12 cellular contexts compared by ENCODE assay signal in the genomic region with DNA sequence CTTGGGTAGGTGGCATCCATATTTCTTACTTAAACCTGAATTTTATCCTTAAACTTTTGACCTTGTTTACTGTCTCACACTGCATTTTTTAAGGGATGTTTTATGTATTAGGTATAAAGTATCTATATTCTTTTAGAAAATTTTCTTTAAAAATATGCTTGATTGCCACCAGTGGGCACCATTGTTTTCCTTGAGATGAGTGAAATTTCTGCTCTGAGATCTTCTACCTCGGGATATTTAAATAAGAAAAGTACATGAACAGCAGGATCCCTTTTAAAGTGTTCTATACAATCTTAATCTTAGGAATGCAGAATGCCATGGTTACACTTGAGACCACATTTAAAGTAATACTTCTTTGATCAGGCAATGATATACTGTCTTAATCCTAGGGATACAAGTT.
DNase-seq lines count a peak whose midpoint lies in the region; ATAC-seq and TF ChIP-seq lines count a peak whose summit lies in the region.
"Had no signal": no experiment of that assay in that cellular context is flagged by ENCODE, and none has a peak within 500 bp of the region (broad histone marks: within the 10 kb centered on the region; RNA-seq: fewer than 3 reads in every experiment).

No MANE protein-coding gene starts in this region.

- H3K27me3 Mint-ChIP-seq in natural killer cell (ENCODE audit: low read depth in 2 of 2), result no peaks in the 10 kb centered on the region
- H3K27me3 Mint-ChIP-seq: activated B cell treated with CpG ODN at 0.5 μM for 24 hours; stimulated activated naive CD8-positive, alpha-beta T cell treated with anti-CD3 and anti-CD28 coated beads, Interleukin-15, Interleukin-2, amounts not matched to agents 100 ng/mL and 50 ng/mL, for 24 hours had no signal

- H3K36me3 ChIP-seq in mammary epithelial cell (ENCODE audit: insufficient read depth, low read length) (peaks cover 22% of the 10 kb centered on the region), mesenchymal stem cell (ENCODE audit: control insufficient read depth in 1 of 2, insufficient read depth in 2 of 2, low read depth in 1 of 2, low read length in 2 of 2) (peaks cover 10 to 62% of the 10 kb centered on the region in 2 experiments)

- no peak overlapping the region for H3K27ac Mint-ChIP-seq in natural killer cell
- H3K27ac Mint-ChIP-seq: activated B cell treated with CpG ODN at 0.5 μM for 24 hours; stimulated activated naive CD8-positive, alpha-beta T cell treated with anti-CD3 and anti-CD28 coated beads, Interleukin-15, Interleukin-2, amounts not matched to agents 100 ng/mL and 50 ng/mL, for 24 hours had no signal

- H2AK5ac ChIP-seq in mesenchymal stem cell (ENCODE audit: low read length, severe bottlenecking), result no peak overlapping the region

- no peak overlapping the region for H2BK15ac ChIP-seq in mesenchymal stem cell (ENCODE audit: low read depth, poor library complexity, severe bottlenecking)

- no peak for ATAC-seq in natural killer cell

- no peak overlapping the region for H2AFZ ChIP-seq in mammary epithelial cell (ENCODE audit: low read depth, low read length)
- no peak overlapping the region for H2AFZ ChIP-seq in mesenchymal stem cell (ENCODE audit: low read depth, low read length)

- peaks cover 12% of the 10 kb centered on the region for H3K36me3 Mint-ChIP-seq in natural killer cell

- H4K20me1 ChIP-seq in mammary epithelial cell (ENCODE audit: insufficient read depth, low read length), result no peaks in the 10 kb centered on the region

- intact Hi-C loops in mammary epithelial cell (cut with micrococcal nuclease) (loop anchor here (2.0 kb wide), 2 partner anchors 86 to 144 kb away; a partner anchor contains a TSS), natural killer cell (cut with micrococcal nuclease) (no loop called here)

- CTCF ChIA-PET in mammary epithelial cell (lab: Charles Lee; ENCODE audit: low non-redundant PET), result no interaction called here

- H3K14ac ChIP-seq in mesenchymal stem cell (ENCODE audit: low read length in 2 of 2), result no peak overlapping the region

- H3K4me1 Mint-ChIP-seq in natural killer cell, result no peaks in the 10 kb centered on the region
- H3K4me1 Mint-ChIP-seq: activated B cell treated with CpG ODN at 0.5 μM for 24 hours had no signal

- H3K79me2 ChIP-seq in mammary epithelial cell (ENCODE audit: insufficient read depth, low read length), result no peaks in the 10 kb centered on the region

- H3K27ac ChIP-seq in mammary epithelial cell (ENCODE audit: insufficient read depth, low read depth, low read length) (no peak overlapping the region), mesenchymal stem cell (ENCODE audit: low read length, poor library complexity, severe bottlenecking) (no peak overlapping the region), coronary artery (no peak overlapping the region)

- H3K23ac ChIP-seq in mesenchymal stem cell (ENCODE audit: low read length in 2 of 2), result no peak overlapping the region

- no peaks in the 10 kb centered on the region for H3K27me3 ChIP-seq in mammary epithelial cell (ENCODE audit: insufficient read depth, low read length)
- no peaks in the 10 kb centered on the region for H3K27me3 ChIP-seq in mesenchymal stem cell (ENCODE audit: control insufficient read depth in 1 of 2, insufficient read depth in 1 of 2, low read length in 2 of 2)

- H3K9ac ChIP-seq in mammary epithelial cell (ENCODE audit: insufficient read depth, low read length), result no peak overlapping the region
- no peak overlapping the region for H3K9ac ChIP-seq in mesenchymal stem cell (ENCODE audit: low read length)

- H3K9me3 ChIP-seq in mammary epithelial cell (replicated peaks; ENCODE audit: insufficient read depth, low read length) (no peaks in the 10 kb centered on the region), mesenchymal stem cell (ENCODE audit: control insufficient read depth, low read length) (no peaks in the 10 kb centered on the region)

- H4K8ac ChIP-seq in mesenchymal stem cell (ENCODE audit: low read length), result no peak overlapping the region

- DNase-seq in AML-193 (lab: John Stamatoyannopoulos, UW), result peak; percentile 12 to 16
- no peak for DNase-seq in LNCaP clone FGC (ENCODE audit: low read depth)
- no peak for DNase-seq in mammary epithelial cell
- DNase-seq in mesenchymal stem cell, result peak; percentile 37
- no peak for DNase-seq in natural killer cell
- DNase-seq in D341Med (ENCODE audit: low spot score), result no peak
- no peak for DNase-seq in coronary artery (ENCODE audit: low spot score)
- no peak for DNase-seq in activated CD4-positive, CD25-positive, alpha-beta regulatory T cell (lab: John Stamatoyannopoulos, UW)
- DNase-seq: activated B cell treated with CpG ODN at 0.5 μM for 24 hours, NCI-H2081, occipital lobe had no signal

- H3K9me3 Mint-ChIP-seq in natural killer cell, result no peaks in the 10 kb centered on the region
- H3K9me3 Mint-ChIP-seq: activated B cell treated with CpG ODN at 0.5 μM for 24 hours; stimulated activated naive CD8-positive, alpha-beta T cell treated with anti-CD3 and anti-CD28 coated beads, Interleukin-15, Interleukin-2, amounts not matched to agents 100 ng/mL and 50 ng/mL, for 24 hours had no signal

- dilution Hi-C loops in mammary epithelial cell (cut with HindIII; ENCODE audit: low sequenced_read_pairs), result no loop called here

- H3K4ac ChIP-seq in mesenchymal stem cell (ENCODE audit: low read depth in 1 of 2, low read length in 2 of 2), result no peak overlapping the region

- no peak overlapping the region for H4K91ac ChIP-seq in mesenchymal stem cell (ENCODE audit: low read length)

- H3K4me3 Mint-ChIP-seq in natural killer cell, result no peak overlapping the region
- H3K4me3 Mint-ChIP-seq: activated B cell treated with CpG ODN at 0.5 μM for 24 hours; stimulated activated naive CD8-positive, alpha-beta T cell treated with anti-CD3 and anti-CD28 coated beads, Interleukin-15, Interleukin-2, amounts not matched to agents 100 ng/mL and 50 ng/mL, for 24 hours had no signal

- TF ChIP-seq CTCF in LNCaP clone FGC (IDR thresholded peaks at IDR 0.05; ENCODE audit: control insufficient read depth, extremely low read depth, insufficient read depth) (peak; percentile 46), mammary epithelial cell (conservative IDR thresholded peaks at IDR 0.05 in 1 of 2, IDR thresholded peaks at IDR 0.05 in 1 of 2; ENCODE audit: extremely low read depth in 1 of 2, insufficient read depth in 1 of 2, low read depth in 1 of 2, low read length in 2 of 2) (peak; percentile 27 to 29), natural killer cell (IDR thresholded peaks at IDR 0.05) (no peak), coronary artery (IDR thresholded peaks at IDR 0.05) (no peak)

- no peak overlapping the region for H2BK120ac ChIP-seq in mesenchymal stem cell (ENCODE audit: low read depth, low read length)

- no peak overlapping the region for H3K4me3 ChIP-seq in LNCaP clone FGC (ENCODE audit: low read depth, low read length)
- H3K4me3 ChIP-seq in mammary epithelial cell (replicated peaks in 1 of 3; ENCODE audit: insufficient read depth in 1 of 3, low read depth in 2 of 3, low read length in 3 of 3), result no peak overlapping the region
- H3K4me3 ChIP-seq in mesenchymal stem cell (ENCODE audit: insufficient read depth in 1 of 2, low read depth in 1 of 2, low read length in 2 of 2), result no peak overlapping the region
- no peak overlapping the region for H3K4me3 ChIP-seq in coronary artery

- peaks cover 7% of the 10 kb centered on the region for H3K79me1 ChIP-seq in mesenchymal stem cell (replicated peaks; ENCODE audit: low read length, poor library complexity, severe bottlenecking)

- no TSS peak for BruUV-seq in mammary epithelial cell (replicated peaks; lab: Mats Ljungman, UMichigan)

- H3K4me1 ChIP-seq in mammary epithelial cell (ENCODE audit: insufficient read depth, low read length) (no peaks in the 10 kb centered on the region), mesenchymal stem cell (ENCODE audit: control insufficient read depth, insufficient read depth, low read depth, low read length) (no peaks in the 10 kb centered on the region)

- H3K4me2 ChIP-seq in mammary epithelial cell (ENCODE audit: insufficient read depth, low read depth, low read length) (no peak overlapping the region), mesenchymal stem cell (ENCODE audit: low read length, poor library complexity, severe bottlenecking) (no peak overlapping the region)

- 33% methylated on average over 1 of the region's 1 CpG for WGBS in mammary epithelial cell (ENCODE audit: low coverage, missing lambda C conversion rate)
- 80% methylated on average over 1 of the region's 1 CpG for WGBS in mesenchymal stem cell

- H3K18ac ChIP-seq in mesenchymal stem cell (ENCODE audit: low read depth in 1 of 2, low read length in 2 of 2), result no peak overlapping the region

- in situ Hi-C loops in mammary epithelial cell (cut with MboI; ENCODE audit: low sequenced_read_pairs in 2 of 2), result loop anchor here in 1 of 2 donors (25.0 kb wide), 1 partner anchor 203 kb away; no protein-coding TSS in a partner anchor

- H2BK5ac ChIP-seq in mesenchymal stem cell (ENCODE audit: low read depth, low read length, poor library complexity, severe bottlenecking), result no peak overlapping the region

- H2BK12ac ChIP-seq in mesenchymal stem cell (ENCODE audit: low read length in 2 of 2), result no peak overlapping the region

Comparison
In these comparisons a context has a peak if more than half of its experiments do, and no peak if none do; other contexts are left out.
1. DNase-seq: peak in AML-193 (2 of 2) and mesenchymal stem cell (single experiment); none in LNCaP clone FGC (single experiment), mammary epithelial cell (single experiment), natural killer cell (single experiment), D341Med (single experiment), coronary artery (single experiment) and activated CD4-positive, CD25-positive, alpha-beta regulatory T cell (0 of 4).
2. CTCF ChIP-seq: peak in LNCaP clone FGC (single experiment) and mammary epithelial cell (2 of 2); none in natural killer cell (single experiment) and coronary artery (single experiment).